13 cellular contexts compared by ENCODE assay signal in the genomic region with DNA sequence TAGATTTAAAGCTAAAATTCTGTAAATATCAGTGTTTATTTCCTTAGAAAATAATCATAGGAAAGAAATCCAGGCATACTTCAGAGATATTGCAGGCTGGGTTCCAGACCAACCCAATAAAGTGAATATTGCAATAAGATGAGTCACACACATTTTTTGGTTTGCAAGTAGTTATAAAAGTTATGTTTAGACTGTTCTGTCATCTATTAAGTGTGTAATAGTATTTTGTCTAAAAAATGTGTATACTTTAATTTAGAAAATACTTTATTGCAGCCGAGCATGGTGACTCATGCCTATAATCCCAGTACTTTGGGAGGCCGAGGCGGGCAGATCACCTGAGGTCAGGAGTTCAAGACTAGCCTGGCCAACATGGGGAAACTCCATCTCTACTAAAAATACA. TPM values are rescaled to one million over a fixed set of nuclear protein-coding genes. Genes with fewer than 3 reads are reported as not detected.
A peak's percentile ranks its signal among the peaks of the same experiment; 100 is the strongest.
DNase-seq lines count a peak whose midpoint lies in the region; ATAC-seq, FAIRE-seq and TF ChIP-seq lines count a peak whose summit lies in the region.
"Had no signal": no experiment of that assay in that cellular context is flagged by ENCODE, and none has a peak within 500 bp of the region (broad histone marks: within the 10 kb centered on the region; RNA-seq: fewer than 3 reads in every experiment).

No MANE protein-coding gene starts in this region.

- no peak overlapping the region for H3K27ac ChIP-seq in lung (ENCODE audit: low read depth in 1 of 2, low read length in 1 of 2)
- H3K27ac ChIP-seq: lower lobe of right lung had no signal

- TF ChIP-seq CTCF in AG04449 (IDR thresholded peaks at IDR 0.05; ENCODE audit: insufficient read depth, low read length, missing control alignments) (no peak), bronchial epithelial cell (IDR thresholded peaks at IDR 0.05; ENCODE audit: insufficient read depth, low read length, severe bottlenecking) (no peak), lung (IDR thresholded peaks at IDR 0.05; ENCODE audit: control extremely low read depth, extremely low read depth) (no peak)

- ATAC-seq in lung (ENCODE audit: insufficient read depth, low FRiP score) (peak; percentile 28), HG02938 (IDR thresholded peaks at IDR 0.05; ENCODE audit: unreplicated experiment) (no peak)

- H3K36me3 ChIP-seq in bronchial epithelial cell (ENCODE audit: control insufficient read depth, insufficient read depth, low read length) (no peaks in the 10 kb centered on the region), lung (ENCODE audit: control insufficient read depth in 2 of 2, insufficient read depth in 2 of 2, low read length in 2 of 2) (no peaks in the 10 kb centered on the region)
- H3K36me3 ChIP-seq: lower lobe of right lung had no signal

- H3K9me3 ChIP-seq in lung (ENCODE audit: control insufficient read depth in 2 of 2, insufficient read depth in 1 of 2, low read length in 1 of 2) = no peaks in the 10 kb centered on the region
- H3K9me3 ChIP-seq: lower lobe of right lung had no signal

- POLR2A ChIA-PET in AG04449 (lab: Yijun Ruan, JAX) = no interaction called here

- no peak overlapping the region for H3K4me3 ChIP-seq in AG04449 (ENCODE audit: low read depth, low read length)
- no peak overlapping the region for H3K4me3 ChIP-seq in bronchial epithelial cell (ENCODE audit: low read depth, low read length)
- H3K4me3 ChIP-seq in lung = no peak overlapping the region
- H3K4me3 ChIP-seq: lower lobe of right lung had no signal

- H3K27me3 ChIP-seq in bronchial epithelial cell (ENCODE audit: control insufficient read depth, insufficient read depth, low read length) (no peaks in the 10 kb centered on the region), lung (ENCODE audit: control insufficient read depth, insufficient read depth) (no peaks in the 10 kb centered on the region)

- CTCF ChIA-PET in AG04449 (lab: Yijun Ruan, JAX) = interaction anchor here (0.6 to 3.9 kb wide), 4 partner anchors 10 to 633 kb away, joined by 3 to 20 read pairs (median 5); no protein-coding TSS in a partner anchor

- FAIRE-seq in HTR-8/SVneo (lab: Jason Lieb, UNC) = no peak
- FAIRE-seq in bronchial epithelial cell (lab: Jason Lieb, UNC) = no peak

- DNase-seq in AG04449 (ENCODE audit: low read depth, low spot score) (peak; percentile 71), HTR-8/SVneo (ENCODE audit: insufficient read length, low spot score) (peak; percentile 27), bronchial epithelial cell (ENCODE audit: low read depth) (peak; percentile 80), lung (ENCODE audit: low spot score) (no peak), OCI-M1 (lab: John Stamatoyannopoulos, UW) (no peak)
- DNase-seq in activated CD8-positive, alpha-beta memory T cell treated with anti-CD3 and anti-CD28 coated beads, Interleukin-2, amount 50 U/mL, for 4 hours = no peak
- no peak for DNase-seq in activated effector memory CD4-positive, alpha-beta T cell treated with Interleukin-2 at 50 U/mL for 16 hours
- DNase-seq: activated T-cell treated with anti-CD3 and anti-CD28 coated beads, Interleukin-2, amount 50 U/mL, for 24 hours; caudate nucleus; KG1; lower lobe of right lung; NCI-H2171 had no signal

- WGBS in lung, 2 donors = 71 to 89% methylated on average over 3 of the region's 3 CpGs

- H3K4me1 ChIP-seq in lung (ENCODE audit: control insufficient read depth in 2 of 2, insufficient read depth in 2 of 2, low read length in 2 of 2) = peaks cover 2 to 12% of the 10 kb centered on the region in 2 donors

RNA-seq across cellular contexts. Expression of a gene that starts 6.9 kb away (rescaled TPM):
- total RNA-seq in bronchial epithelial cell = 32.8 and 34.2 TPM in 2 replicates
- 10 to 100 TPM; 19.4 to 46.0 TPM for total RNA-seq in lung
- polyA plus RNA-seq in lung = 1 to 10 TPM; 3.5 to 9.5 TPM

Comparison
In these comparisons a context has a peak if more than half of its experiments do, and no peak if none do; other contexts are left out.
1. DNase-seq: peak in AG04449 (single experiment), HTR-8/SVneo (single experiment) and bronchial epithelial cell (single experiment); none in lung (single experiment), OCI-M1 (single experiment), activated CD8-positive, alpha-beta memory T cell treated with anti-CD3 and anti-CD28 coated beads, Interleukin-2, amount 50 U/mL, for 4 hours (single experiment) and activated effector memory CD4-positive, alpha-beta T cell treated with Interleukin-2 at 50 U/mL for 16 hours (single experiment).